In the genomic region with DNA sequence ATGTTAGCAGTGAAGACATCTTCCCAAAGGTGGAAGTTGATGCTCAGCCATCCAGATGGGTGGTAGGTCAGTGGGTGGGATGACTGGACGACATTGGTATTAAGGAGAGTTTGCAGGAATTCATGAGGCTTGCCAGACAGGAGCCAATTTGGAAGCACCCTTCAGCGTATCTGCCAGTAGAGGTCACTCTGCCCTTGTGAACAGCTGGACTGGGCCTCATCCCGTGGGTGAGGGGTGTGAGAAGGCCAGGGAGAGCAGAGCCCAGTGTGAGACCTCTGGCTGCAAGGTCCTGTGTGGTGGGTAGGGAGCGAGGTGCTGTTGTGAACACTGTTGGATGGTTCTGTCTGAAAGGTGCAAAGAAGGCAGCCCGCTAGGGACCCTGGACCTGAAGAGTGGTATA, we compare ENCODE assay signal across 10 cellular contexts. TPM values are rescaled to one million over a fixed set of nuclear protein-coding genes. Genes with fewer than 3 reads are reported as not detected.
DNase-seq lines count a peak whose midpoint lies in the region; ATAC-seq, FAIRE-seq and TF ChIP-seq lines count a peak whose summit lies in the region.
"Had no signal": no experiment of that assay in that cellular context is flagged by ENCODE, and none has a peak within 500 bp of the region (broad histone marks: within the 10 kb centered on the region; RNA-seq: fewer than 3 reads in every experiment).

No MANE protein-coding gene starts in this region.

- peaks cover 5% of the 10 kb centered on the region for H3K4me1 Mint-ChIP-seq in mesothelial cell of epicardium

- no peak overlapping the region for H3K27ac ChIP-seq in liver (ENCODE audit: low read depth in 1 of 2, low read length in 2 of 2)
- H3K27ac ChIP-seq: RWPE1 had no signal

- FAIRE-seq in D721Med (lab: Jason Lieb, UNC) (no peak), bronchial epithelial cell (lab: Jason Lieb, UNC) (peak; percentile 47)

- no peak for ATAC-seq in GM21447 (IDR thresholded peaks at IDR 0.05; ENCODE audit: unreplicated experiment)
- no peak for ATAC-seq in GM19324 (IDR thresholded peaks at IDR 0.05; ENCODE audit: low FRiP score, unreplicated experiment)
- no peak for ATAC-seq in GM18870 (IDR thresholded peaks at IDR 0.05; ENCODE audit: unreplicated experiment)

- DNase-seq in D721Med (ENCODE audit: insufficient read length, low spot score), result no peak
- DNase-seq in HuH-7 (ENCODE audit: low spot score), result peak; percentile 10
- DNase-seq in bronchial epithelial cell (ENCODE audit: low read depth), result peak; percentile 1
- no peak for DNase-seq in mesothelial cell of epicardium (ENCODE audit: low spot score in 2 of 2, unreplicated experiment in 2 of 2)

- no peak overlapping the region for H3K4me3 ChIP-seq in bronchial epithelial cell (ENCODE audit: low read depth, low read length)
- no peak overlapping the region for H3K4me3 ChIP-seq in liver (ENCODE audit: low read depth in 1 of 3, low read length in 3 of 3)

- no peaks in the 10 kb centered on the region for H3K9me3 ChIP-seq in liver (ENCODE audit: control insufficient read depth in 4 of 4, low read length in 3 of 4)

- TF ChIP-seq RAD21 in liver (IDR thresholded peaks at IDR 0.05), result no peak

- H3K9ac ChIP-seq in liver (ENCODE audit: low read depth in 1 of 2, low read length in 2 of 2), result no peak overlapping the region

- no peaks in the 10 kb centered on the region for H3K36me3 ChIP-seq in bronchial epithelial cell (ENCODE audit: control insufficient read depth, insufficient read depth, low read length)
- H3K36me3 ChIP-seq in liver (ENCODE audit: control insufficient read depth in 4 of 4, insufficient read depth in 3 of 4, low read depth in 1 of 4, low read length in 3 of 4), result peaks cover 0 to 2% (median 0%) of the 10 kb centered on the region in 4 donors

- TF ChIP-seq CTCF in D721Med (IDR thresholded peaks at IDR 0.05; ENCODE audit: insufficient read depth, missing control alignments), result peak; percentile 24
- TF ChIP-seq CTCF in bronchial epithelial cell (IDR thresholded peaks at IDR 0.05; ENCODE audit: insufficient read depth, low read length, severe bottlenecking), result no peak
- TF ChIP-seq CTCF in liver (IDR thresholded peaks at IDR 0.05; ENCODE audit: low read depth, low read length, missing input control), result peak; percentile 3
- no peak for TF ChIP-seq CTCF in mesothelial cell of epicardium (IDR thresholded peaks at IDR 0.05; ENCODE audit: unreplicated experiment)

- H3K9me3 Mint-ChIP-seq in mesothelial cell of epicardium, result peaks cover 24% of the 10 kb centered on the region

- no peaks in the 10 kb centered on the region for H3K4me1 ChIP-seq in liver (ENCODE audit: control insufficient read depth in 4 of 4, insufficient read depth in 4 of 4, low read length in 3 of 4)

- H3K27me3 Mint-ChIP-seq in mesothelial cell of epicardium (ENCODE audit: low read depth), result peaks cover 12% of the 10 kb centered on the region

- H3K4me3 Mint-ChIP-seq in mesothelial cell of epicardium, result no peak overlapping the region

- no peaks in the 10 kb centered on the region for H3K27me3 ChIP-seq in bronchial epithelial cell (ENCODE audit: control insufficient read depth, insufficient read depth, low read length)
- peaks cover 0 to 4% (median 0%) of the 10 kb centered on the region in 4 donors for H3K27me3 ChIP-seq in liver (ENCODE audit: control insufficient read depth in 4 of 4, insufficient read depth in 4 of 4, low read length in 3 of 4)

- H3K36me3 Mint-ChIP-seq in mesothelial cell of epicardium, result peaks cover 4% of the 10 kb centered on the region

- WGBS in liver, result 44% methylated on average over 5 of the region's 5 CpGs

- H3K27ac Mint-ChIP-seq in mesothelial cell of epicardium, result no peak overlapping the region

TF ChIP-seq in liver, 16 proteins besides CTCF, POLR2A, EP300 and RAD21:
- TF ChIP-seq, protein P1, sequence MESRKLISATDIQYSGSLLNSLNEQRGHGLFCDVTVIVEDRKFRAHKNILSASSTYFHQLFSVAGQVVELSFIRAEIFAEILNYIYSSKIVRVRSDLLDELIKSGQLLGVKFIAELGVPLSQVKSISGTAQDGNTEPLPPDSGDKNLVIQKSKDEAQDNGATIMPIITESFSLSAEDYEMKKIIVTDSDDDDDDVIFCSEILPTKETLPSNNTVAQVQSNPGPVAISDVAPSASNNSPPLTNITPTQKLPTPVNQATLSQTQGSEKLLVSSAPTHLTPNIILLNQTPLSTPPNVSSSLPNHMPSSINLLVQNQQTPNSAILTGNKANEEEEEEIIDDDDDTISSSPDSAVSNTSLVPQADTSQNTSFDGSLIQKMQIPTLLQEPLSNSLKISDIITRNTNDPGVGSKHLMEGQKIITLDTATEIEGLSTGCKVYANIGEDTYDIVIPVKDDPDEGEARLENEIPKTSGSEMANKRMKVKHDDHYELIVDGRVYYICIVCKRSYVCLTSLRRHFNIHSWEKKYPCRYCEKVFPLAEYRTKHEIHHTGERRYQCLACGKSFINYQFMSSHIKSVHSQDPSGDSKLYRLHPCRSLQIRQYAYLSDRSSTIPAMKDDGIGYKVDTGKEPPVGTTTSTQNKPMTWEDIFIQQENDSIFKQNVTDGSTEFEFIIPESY (IDR thresholded peaks at IDR 0.05), result no peak
- TF ChIP-seq RXRA (IDR thresholded peaks at IDR 0.05) (no peak), NR2F2 (IDR thresholded peaks at IDR 0.05) (no peak), JUND (IDR thresholded peaks at IDR 0.05) (no peak), SP1 (IDR thresholded peaks at IDR 0.05) (no peak), ATF3 (IDR thresholded peaks at IDR 0.05) (no peak), FOXA1 (IDR thresholded peaks at IDR 0.05) (no peak), YY1 (IDR thresholded peaks at IDR 0.05) (no peak), HNF4G (IDR thresholded peaks at IDR 0.05) (no peak), EGR1 (IDR thresholded peaks at IDR 0.05; ENCODE audit: low read depth in 2 of 2) (no peak), REST (IDR thresholded peaks at IDR 0.05) (no peak), FOXA2 (IDR thresholded peaks at IDR 0.05) (no peak), TAF1 (conservative IDR thresholded peaks at IDR 0.05) (no peak), GABPA (IDR thresholded peaks at IDR 0.05 in 1 of 2, conservative IDR thresholded peaks at IDR 0.05 in 1 of 2) (no peak), HNF4A (conservative IDR thresholded peaks at IDR 0.05) (no peak), MAX (IDR thresholded peaks at IDR 0.05) (no peak)

RNA-seq across cellular contexts. Expression of gene SLC5A8, which starts 37.7 kb away (rescaled TPM):
- total RNA-seq in bronchial epithelial cell, result under 0.01 TPM in 1 of 2 replicates, not detected in the other
- total RNA-seq in liver, result not detected
- not detected for polyA plus RNA-seq in liver
- not detected in 3 replicates for total RNA-seq in mesothelial cell of epicardium
- total RNA-seq: activated CD8-positive, alpha-beta memory T cell treated with anti-CD3 and anti-CD28 coated beads for 36 hours had no signal

Comparison
In these comparisons a context has a peak if more than half of its experiments do, and no peak if none do; other contexts are left out.
1. DNase-seq: peak in HuH-7 (single experiment) and bronchial epithelial cell (single experiment); none in D721Med (single experiment) and mesothelial cell of epicardium (0 of 2).
2. CTCF ChIP-seq: peak in D721Med (single experiment) and liver (single experiment); none in bronchial epithelial cell (single experiment) and mesothelial cell of epicardium (single experiment).